ENCODE assay signal across 8 cellular contexts in the genomic region with DNA sequence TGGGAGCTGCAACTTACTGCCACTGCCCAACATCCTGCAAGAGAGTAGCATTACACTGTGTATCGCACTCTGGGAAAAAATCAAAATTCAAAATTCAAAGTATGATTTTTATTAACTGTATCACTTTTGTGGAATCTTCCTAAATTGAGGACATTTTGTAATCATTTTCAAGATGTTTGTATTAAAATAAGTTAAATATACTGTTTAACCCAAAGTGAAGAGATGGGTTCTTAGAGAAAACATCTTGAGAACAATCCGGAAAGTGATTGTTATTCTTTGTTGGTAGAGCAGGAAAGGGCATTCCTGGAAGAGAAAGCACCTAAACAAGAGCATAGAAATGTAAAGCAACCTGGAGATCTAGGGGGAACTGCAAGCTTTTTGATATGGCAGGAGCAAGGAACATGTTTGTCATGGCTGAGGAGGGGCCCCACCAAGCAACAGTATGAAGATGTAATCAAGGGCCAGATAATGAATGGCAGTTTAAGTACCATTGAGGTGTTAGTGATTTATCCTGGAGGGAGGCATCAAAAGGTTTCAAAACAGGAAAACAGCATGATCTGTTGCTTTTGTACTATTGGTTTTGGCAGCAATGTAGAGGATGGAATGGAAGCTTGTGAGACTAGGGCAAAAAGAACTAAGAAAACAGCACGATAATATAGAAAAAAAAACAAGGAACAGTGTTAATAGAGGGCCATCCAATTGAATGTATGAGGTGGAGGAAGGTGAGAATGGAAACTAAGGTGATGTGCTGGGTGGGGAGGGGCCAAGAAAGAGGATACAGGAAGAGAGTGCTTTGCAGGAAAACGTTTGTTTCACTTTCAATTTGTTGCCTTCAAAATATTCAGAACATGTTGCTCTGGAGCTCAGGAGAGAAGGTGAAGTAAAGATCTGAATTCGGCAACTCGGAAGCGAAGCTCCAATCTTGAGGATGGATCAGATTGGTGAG. TPM values are rescaled to one million over a fixed set of nuclear protein-coding genes. Genes with fewer than 3 reads are reported as not detected.
DNase-seq lines count a peak whose midpoint lies in the region; ATAC-seq, FAIRE-seq and TF ChIP-seq lines count a peak whose summit lies in the region.

No MANE protein-coding gene starts in this region.

- ATAC-seq in HG02870 (IDR thresholded peaks at IDR 0.05; ENCODE audit: unreplicated experiment) = peak; percentile 91

- peaks cover 20% of the 10 kb centered on the region for H3K4me1 Mint-ChIP-seq in astrocyte (ENCODE audit: low read depth, unreplicated experiment)

- no peaks in the 10 kb centered on the region for H3K9me2 ChIP-seq in OCI-LY1 (ENCODE audit: low read depth, low read length)

- H3K27me3 Mint-ChIP-seq in astrocyte (ENCODE audit: low read depth, unreplicated experiment) = no peaks in the 10 kb centered on the region

- TF ChIP-seq EP300 in transverse colon (IDR thresholded peaks at IDR 0.05; ENCODE audit: low read depth) = no peak

- peaks cover 8% of the 10 kb centered on the region for H3K4me1 ChIP-seq in OCI-LY1 (ENCODE audit: insufficient read depth, low read length, severe bottlenecking)
- H3K4me1 ChIP-seq in astrocyte (ENCODE audit: insufficient read depth, low read length) = no peaks in the 10 kb centered on the region
- peaks cover 0 to 10% (median 0%) of the 10 kb centered on the region in 4 donors for H3K4me1 ChIP-seq in transverse colon

- peak overlapping the region; percentile 72 for H3K27ac Mint-ChIP-seq in astrocyte (ENCODE audit: unreplicated experiment)

- H3K9me3 ChIP-seq in OCI-LY1 (ENCODE audit: low read length) (no peaks in the 10 kb centered on the region), astrocyte (ENCODE audit: insufficient read depth, low read depth, low read length) (no peaks in the 10 kb centered on the region), transverse colon (no peaks in the 10 kb centered on the region)

- H3K27ac ChIP-seq in OCI-LY1 (ENCODE audit: low read depth, low read length, poor library complexity, severe bottlenecking) = no peak overlapping the region
- no peak overlapping the region for H3K27ac ChIP-seq in astrocyte (ENCODE audit: low read depth, low read length)
- H3K27ac ChIP-seq in transverse colon = peak overlapping the region in 3 of 4 donors; percentile 10 to 29 (median 23)

- TF ChIP-seq CTCF in OCI-LY1 (IDR thresholded peaks at IDR 0.05; ENCODE audit: low read length) (no peak), astrocyte (IDR thresholded peaks at IDR 0.05; ENCODE audit: insufficient read depth, low read depth, low read length) (no peak), transverse colon (IDR thresholded peaks at IDR 0.05) (no peak)

- no peaks in the 10 kb centered on the region for H3K36me3 Mint-ChIP-seq in astrocyte (ENCODE audit: low read depth, unreplicated experiment)

- peaks cover 2% of the 10 kb centered on the region for H3K9me3 Mint-ChIP-seq in astrocyte (ENCODE audit: unreplicated experiment)

- WGBS in transverse colon (ENCODE audit: low coverage in 1 of 2), 2 donors = 40 to 47% methylated on average over 6 to 7 of the region's 7 CpGs

- FAIRE-seq in astrocyte (lab: Jason Lieb, UNC) = no peak

- peak overlapping the region; percentile 7 for H3K4me3 ChIP-seq in OCI-LY1 (ENCODE audit: low read depth, low read length, poor library complexity, severe bottlenecking)
- peak overlapping the region; percentile 38 for H3K4me3 ChIP-seq in astrocyte (ENCODE audit: insufficient read depth, low read depth, low read length)
- H3K4me3 ChIP-seq in transverse colon = peak overlapping the region in 3 of 4 donors; percentile 10 to 45 (median 24)

- peak; percentile 25 for DNase-seq in stimulated activated CD4-positive, alpha-beta T cell treated with anti-CD3 and anti-CD28 coated beads, Interleukin-15, amount 100 ng/mL, for 24 hours
- no peak for DNase-seq in stimulated activated CD4-positive, alpha-beta T cell treated with anti-CD3 and anti-CD28 coated beads, Interleukin-12 subunit alpha, Interleukin-12 subunit beta, amount 100 ng/mL, for 4 hours
- DNase-seq in astrocyte (ENCODE audit: low read depth) (no peak), left kidney (ENCODE audit: low read depth, low spot score) (peak; percentile 3), transverse colon (peak; percentile 11), inferior parietal cortex (ENCODE audit: extremely low spot score) (no peak)

- intact Hi-C loops in transverse colon (cut with DNase I; ENCODE audit: low total_unique reads) = no loop called here

- H3K79me2 ChIP-seq in OCI-LY1 (ENCODE audit: insufficient read depth, low read length) (no peaks in the 10 kb centered on the region), astrocyte (ENCODE audit: insufficient read depth, low read length) (no peaks in the 10 kb centered on the region)

- H2AFZ ChIP-seq in OCI-LY1 (ENCODE audit: low read length) = 0 out of 2 replicates have a peak overlapping the region, but pooled peaks have one; percentile 3
- peak overlapping the region; percentile 41 for H2AFZ ChIP-seq in astrocyte (ENCODE audit: low read depth, low read length)

- no peak overlapping the region for H3K9ac ChIP-seq in OCI-LY1 (ENCODE audit: low read length)
- H3K9ac ChIP-seq in astrocyte (ENCODE audit: low read length) = no peak overlapping the region

- H3F3A ChIP-seq in OCI-LY1 (ENCODE audit: insufficient read depth, low read length) = no peaks in the 10 kb centered on the region

- peak overlapping the region; percentile 92 for H3K4me3 Mint-ChIP-seq in astrocyte (ENCODE audit: unreplicated experiment)

- no peak for TF ChIP-seq POLR2A in transverse colon (IDR thresholded peaks at IDR 0.05)

- H3K4me2 ChIP-seq in OCI-LY1 (ENCODE audit: low read length) (peak overlapping the region; percentile 16), astrocyte (ENCODE audit: low read length) (peak overlapping the region; percentile 72)

- in situ Hi-C loops in transverse colon (cut with MboI; ENCODE audit: low pct_ligation_motif_present in 1 of 4, low pct_unique_long_range_greater_than_20kb in 1 of 4, low sequenced_read_pairs in 3 of 4) = no loop called here

- H4K20me1 ChIP-seq in OCI-LY1 (ENCODE audit: insufficient read depth, low read length) (no peaks in the 10 kb centered on the region), astrocyte (ENCODE audit: insufficient read depth, low read length) (no peaks in the 10 kb centered on the region)

- H3K27me3 ChIP-seq in OCI-LY1 (ENCODE audit: insufficient read depth, low read length) (no peaks in the 10 kb centered on the region), astrocyte (ENCODE audit: insufficient read depth, low read length) (no peaks in the 10 kb centered on the region), transverse colon (no peaks in the 10 kb centered on the region)

- H3K36me3 ChIP-seq in OCI-LY1 (ENCODE audit: insufficient read depth, low read length) = no peaks in the 10 kb centered on the region
- H3K36me3 ChIP-seq in astrocyte (ENCODE audit: insufficient read depth, low read length) = no peaks in the 10 kb centered on the region
- no peaks in the 10 kb centered on the region for H3K36me3 ChIP-seq in transverse colon

RNA-seq across cellular contexts. Expression of a gene that starts 14.2 kb away (rescaled TPM):
- total RNA-seq in astrocyte = 187 and 188 TPM in 2 replicates
- total RNA-seq in transverse colon = 10 to 100 TPM in 3 of 4 donors, 1 to 10 TPM in 1; 9.7 to 37.9 (median 17.0) TPM

RNA-seq across cellular contexts. Expression of a gene that starts 38.5 kb away (rescaled TPM):
- total RNA-seq in astrocyte (4.2 and 4.7 TPM in 2 replicates), transverse colon (100 to 1,000 TPM in 3 of 4 donors, 10 to 100 TPM in 1; 99.7 to 400 (median 145) TPM)

Comparison
In these comparisons a context has a peak if more than half of its experiments do, and no peak if none do; other contexts are left out.
1. DNase-seq: peak in stimulated activated CD4-positive, alpha-beta T cell treated with anti-CD3 and anti-CD28 coated beads, Interleukin-15, amount 100 ng/mL, for 24 hours (single experiment), left kidney (single experiment) and transverse colon (single experiment); none in stimulated activated CD4-positive, alpha-beta T cell treated with anti-CD3 and anti-CD28 coated beads, Interleukin-12 subunit alpha, Interleukin-12 subunit beta, amount 100 ng/mL, for 4 hours (single experiment), astrocyte (single experiment) and inferior parietal cortex (single experiment).
2. H3K27ac ChIP-seq: peak in transverse colon (3 of 4); none in OCI-LY1 (single experiment) and astrocyte (single experiment).
3. RNA of a gene that starts 38.5 kb away (total RNA-seq): 99.7 to 400 TPM in transverse colon; 4.2 to 4.7 TPM in astrocyte; every median in the first group is over 10 times any median in the second.
4. Peak in every context shown above with its lines, with median percentiles within 50 percentile points of each other: H3K4me3 ChIP-seq.